In the genomic region with DNA sequence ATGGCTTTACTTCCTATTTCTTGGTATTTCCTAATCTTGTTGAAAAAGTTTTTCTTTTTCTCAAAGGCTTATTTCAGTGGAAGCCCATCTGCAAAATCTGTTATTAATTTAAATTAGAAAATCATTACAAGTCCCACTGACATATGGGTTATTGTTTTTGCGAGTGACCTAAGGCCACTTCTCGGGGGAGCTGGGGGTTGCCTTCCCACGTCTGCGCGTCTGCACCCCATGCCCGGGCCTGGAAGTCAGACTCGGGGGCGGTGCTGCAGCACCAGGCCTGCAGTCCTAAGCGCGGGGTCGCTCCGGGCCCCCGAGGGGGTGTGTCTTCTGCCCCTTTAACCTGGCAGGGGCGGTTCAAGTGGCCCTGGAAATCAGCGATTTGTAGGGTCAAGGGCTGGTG, we compare ENCODE assay signal across 8 cellular contexts. TPM values are rescaled to one million over a fixed set of nuclear protein-coding genes. Genes with fewer than 3 reads are reported as not detected.
DNase-seq lines count a peak whose midpoint lies in the region; ATAC-seq and TF ChIP-seq lines count a peak whose summit lies in the region.
"Not testable (repeated sequence)": the region's sequence is repeated elsewhere in the genome, so short reads cannot be mapped to it uniquely, and the experiment has no call there.

No MANE protein-coding gene starts in this region.

- dilution Hi-C loops in IMR-90 (cut with HindIII; ENCODE audit: low sequenced_read_pairs, unreplicated experiment) = not testable (repeated sequence)

- H3K9me1 ChIP-seq in IMR-90 (ENCODE audit: insufficient read depth, low read length) = not testable (repeated sequence)

- not testable (repeated sequence) for H3K4me1 ChIP-seq in IMR-90 (ENCODE audit: control insufficient read depth, insufficient read depth, low read length); lower lobe of right lung; skeletal muscle tissue (ENCODE audit: control insufficient read depth in 3 of 3, insufficient read depth in 3 of 3, low read length in 3 of 3)

- not testable (repeated sequence) for H3K27me3 ChIP-seq in IMR-90 (ENCODE audit: control insufficient read depth, insufficient read depth, low read length); dorsolateral prefrontal cortex; lower lobe of right lung (ENCODE audit: low read depth); skeletal muscle tissue (ENCODE audit: control insufficient read depth in 3 of 3, insufficient read depth in 3 of 3, low read length in 3 of 3)

- H3K9me3 ChIP-seq in IMR-90 (ENCODE audit: control insufficient read depth, insufficient read depth, low read length); T-helper 17 cell (ENCODE audit: control insufficient read depth, low read length, poor library complexity, severe bottlenecking); lower lobe of right lung; skeletal muscle tissue (ENCODE audit: control insufficient read depth in 3 of 3, low read length in 3 of 3): not testable (repeated sequence)

- not testable (repeated sequence) for H4K8ac ChIP-seq in IMR-90 (ENCODE audit: low read depth in 2 of 2, low read length in 2 of 2)

- POLR2A ChIA-PET in IMR-90 (lab: Charles Lee; ENCODE audit: unreplicated experiment) = not testable (repeated sequence)

- DNase-seq in AG10803 (ENCODE audit: low read depth) = peak; percentile 7
- not testable (repeated sequence) for DNase-seq in IMR-90, T-helper 17 cell, dorsolateral prefrontal cortex, lower lobe of right lung

- not testable (repeated sequence) for H3K9ac ChIP-seq in IMR-90 (ENCODE audit: low read depth, low read length)
- peak overlapping the region in 2 of 3 donors; percentile 16 to 23 for H3K9ac ChIP-seq in skeletal muscle tissue (ENCODE audit: low read depth in 1 of 3, low read length in 3 of 3)

- H3K4me3 Mint-ChIP-seq in T-helper 17 cell = not testable (repeated sequence)

- TF ChIP-seq POLR2A in IMR-90 (IDR thresholded peaks at IDR 0.05; ENCODE audit: low read depth, low read length) = not testable (repeated sequence)

- in situ Hi-C loops in IMR-90 (cut with MboI; ENCODE audit: low sequenced_read_pairs) = not testable (repeated sequence)

- H2BK5ac ChIP-seq in IMR-90 (ENCODE audit: low read depth, low read length, poor library complexity, severe bottlenecking) = not testable (repeated sequence)

- H4K20me1 ChIP-seq in IMR-90 (ENCODE audit: insufficient read depth, low read length) = not testable (repeated sequence)

- H3K36me3 Mint-ChIP-seq in T-helper 17 cell (ENCODE audit: low read depth) = not testable (repeated sequence)

- no CpG with 5 or more reads among the region's 15 CpGs for WGBS in IMR-90 (ENCODE audit: extremely low coverage in 2 of 2, insufficient read length in 1 of 2), 2 experiments

- H2AK9ac ChIP-seq in IMR-90 (replicated peaks; ENCODE audit: low read depth, low read length, poor library complexity) = not testable (repeated sequence)

- H2AFZ ChIP-seq in IMR-90 (replicated peaks; ENCODE audit: low read length, poor library complexity) = not testable (repeated sequence)

- not testable (repeated sequence) for H3K18ac ChIP-seq in IMR-90 (ENCODE audit: low read depth, low read length)

- H2BK15ac ChIP-seq in IMR-90 (ENCODE audit: low read depth, low read length) = not testable (repeated sequence)

- H2BK120ac ChIP-seq in IMR-90 (ENCODE audit: low read depth, low read length) = not testable (repeated sequence)

- not testable (repeated sequence) for H2BK20ac ChIP-seq in IMR-90 (ENCODE audit: low read depth, low read length)

- H3K23ac ChIP-seq in IMR-90 (ENCODE audit: low read depth, low read length) = not testable (repeated sequence)

- not testable (repeated sequence) for H3K36me3 ChIP-seq in IMR-90 (ENCODE audit: control insufficient read depth, insufficient read depth, low read length); lower lobe of right lung; skeletal muscle tissue (ENCODE audit: control insufficient read depth in 3 of 3, insufficient read depth in 3 of 3, low read length in 3 of 3)

- H2AK5ac ChIP-seq in IMR-90 (ENCODE audit: low read depth, low read length) = not testable (repeated sequence)

- not testable (repeated sequence) for H3K4me1 Mint-ChIP-seq in T-helper 17 cell

- not testable (repeated sequence) for H3K56ac ChIP-seq in IMR-90 (ENCODE audit: extremely low read depth, insufficient read depth, low read length)

- H3K4me2 ChIP-seq in IMR-90 (ENCODE audit: low read depth, low read length) = not testable (repeated sequence)

- H3K27ac ChIP-seq in IMR-90 (ENCODE audit: insufficient read depth, low read length); dorsolateral prefrontal cortex; lower lobe of right lung; skeletal muscle tissue (ENCODE audit: low read depth, low read length): not testable (repeated sequence)

- not testable (repeated sequence) for H3K4ac ChIP-seq in IMR-90 (ENCODE audit: low read depth, low read length)

- not testable (repeated sequence) for TF ChIP-seq CTCF in AG10803 (conservative IDR thresholded peaks at IDR 0.05; ENCODE audit: low read length); IMR-90 (conservative IDR thresholded peaks at IDR 0.05; ENCODE audit: low read depth, low read length); dorsolateral prefrontal cortex (IDR thresholded peaks at IDR 0.05 in 54 of 56, conservative IDR thresholded peaks at IDR 0.05 in 2 of 56; ENCODE audit: low read depth in 1 of 56, partially characterized antibody in 56 of 56); lower lobe of right lung (IDR thresholded peaks at IDR 0.05)

- not testable (repeated sequence) for H4K91ac ChIP-seq in IMR-90 (ENCODE audit: insufficient read depth, low read depth, low read length)

- not testable (repeated sequence) for H3K14ac ChIP-seq in IMR-90 (replicated peaks; ENCODE audit: low read depth, low read length)

- CTCF ChIA-PET in IMR-90 (lab: Yijun Ruan, JAX) = not testable (repeated sequence)

- ATAC-seq in GM19372 (IDR thresholded peaks at IDR 0.05; ENCODE audit: low read depth, unreplicated experiment) (peak; percentile 14), HG02642 (IDR thresholded peaks at IDR 0.05; ENCODE audit: poor library complexity, unreplicated experiment) (peak; percentile 21), IMR-90 (ENCODE audit: low read depth) (peak; percentile 16), T-helper 17 cell (peak; percentile 4)
- ATAC-seq in lower lobe of right lung = not testable (repeated sequence)

- TF ChIP-seq RAD21 in IMR-90 (IDR thresholded peaks at IDR 0.05; ENCODE audit: low read length) = not testable (repeated sequence)

- H3K79me1 ChIP-seq in IMR-90 (ENCODE audit: low read depth in 1 of 2, low read length in 2 of 2) = not testable (repeated sequence)

- H3K27me3 Mint-ChIP-seq in T-helper 17 cell = not testable (repeated sequence)

- H4K5ac ChIP-seq in IMR-90 (ENCODE audit: low read depth, low read length) = not testable (repeated sequence)

- BruUV-seq in IMR-90 (replicated peaks; lab: Mats Ljungman, UMichigan) = not testable (repeated sequence)

- not testable (repeated sequence) for H3K27ac Mint-ChIP-seq in T-helper 17 cell

- H3K4me3 ChIP-seq in AG10803 (ENCODE audit: low read length) = peak overlapping the region; percentile 34; the same call in 1 of the 2 replicates
- peak overlapping the region; percentile 49; the same call in 1 of the 2 replicates for H3K4me3 ChIP-seq in IMR-90 (ENCODE audit: insufficient read depth, low read depth, low read length)
- H3K4me3 ChIP-seq in dorsolateral prefrontal cortex = peak overlapping the region in 51 of 59 donors; percentile 30 to 72 (median 56)
- H3K4me3 ChIP-seq in lower lobe of right lung = peak overlapping the region; percentile 59
- peak overlapping the region in 2 of 3 donors; percentile 52 to 59 for H3K4me3 ChIP-seq in skeletal muscle tissue (ENCODE audit: low read length in 3 of 3)

- intact Hi-C loops in IMR-90 (cut with micrococcal nuclease); dorsolateral prefrontal cortex (cut with DNase I); lower lobe of right lung (cut with DNase I): not testable (repeated sequence)

RNA-seq across cellular contexts. Expression of a gene that starts 0.4 kb away (rescaled TPM):
- 12.2 and 13.4 TPM in 2 replicates for total RNA-seq in IMR-90 (2012; rRNA removed)
- polyA plus RNA-seq in IMR-90 (2012; rRNA removed) = 24.4 and 29.4 TPM in 2 replicates
- polyA plus RNA-seq in IMR-90 (2012; cell fraction: cytosol; rRNA removed) = 3.5 and 4.2 TPM in 2 replicates
- 56.5 and 278 TPM in 2 replicates for polyA plus RNA-seq in IMR-90 (2012; cell fraction: nucleus; rRNA removed; ENCODE audit: low replicate concordance)
- total RNA-seq in T-helper 17 cell = 10 to 100 TPM; 41.3 to 43.5 TPM
- total RNA-seq in dorsolateral prefrontal cortex = 10 to 100 TPM in 19 of 120 experiments, 1 to 10 TPM in 101; 2.6 to 15.3 (median 8.0) TPM
- 7.7 TPM for total RNA-seq in lower lobe of right lung
- total RNA-seq in skeletal muscle tissue = 8.9 TPM
